In the genomic region with DNA sequence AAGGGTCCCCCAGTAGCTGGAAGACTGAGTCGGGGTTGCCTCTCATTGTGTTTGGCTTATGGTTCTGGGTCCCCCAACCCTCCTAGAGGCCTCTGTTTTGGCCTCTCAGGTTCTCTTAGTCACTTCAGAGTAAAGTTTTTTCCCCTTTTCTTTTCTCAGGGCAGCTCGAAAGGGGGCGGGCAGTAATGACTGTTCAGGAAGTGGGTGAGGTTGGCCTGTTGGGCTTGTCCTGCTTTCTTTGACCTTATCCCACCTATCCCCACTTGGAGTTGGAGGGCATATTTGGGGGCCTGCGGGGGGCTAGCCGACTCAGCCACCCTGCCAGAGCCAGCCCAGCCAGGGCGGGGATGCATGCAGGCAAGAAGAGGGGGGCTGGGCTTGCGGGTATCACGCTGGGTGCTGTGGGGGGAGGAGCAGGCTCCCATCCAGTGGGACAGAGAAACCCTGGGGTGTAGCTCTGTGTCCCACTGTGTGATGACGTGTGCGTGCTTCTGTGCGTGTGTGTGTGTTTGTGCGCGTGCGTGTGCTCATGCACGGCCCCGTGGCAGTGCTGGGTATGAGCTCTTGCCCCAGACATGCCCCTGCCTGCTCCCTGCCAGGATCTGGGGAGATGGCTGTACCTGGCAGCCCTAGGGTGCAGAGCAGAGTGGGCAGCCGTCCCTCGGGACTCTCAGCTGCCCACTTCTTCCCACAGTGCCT, we compare ENCODE assay signal across 1 cellular context.
TF ChIP-seq lines count a peak whose summit lies in the region.

No MANE protein-coding gene starts in this region.

TF ChIP-seq in endothelial cell of umbilical vein, 7 proteins besides CTCF, POLR2A, EP300 and RAD21:
- TF ChIP-seq POLR2AphosphoS5 (IDR thresholded peaks at IDR 0.05; ENCODE audit: insufficient read depth, low read depth, low read length) (peak; percentile 31), FOS (IDR thresholded peaks at IDR 0.05; ENCODE audit: borderline replicate concordance, insufficient read depth, low read length) (peak; percentile 29)
- TF ChIP-seq, protein P1, sequence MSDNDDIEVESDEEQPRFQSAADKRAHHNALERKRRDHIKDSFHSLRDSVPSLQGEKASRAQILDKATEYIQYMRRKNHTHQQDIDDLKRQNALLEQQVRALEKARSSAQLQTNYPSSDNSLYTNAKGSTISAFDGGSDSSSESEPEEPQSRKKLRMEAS (IDR thresholded peaks at IDR 0.05; ENCODE audit: insufficient read depth, insufficient read length), result no peak
TF ChIP-seq in endothelial cell of umbilical vein: peak in this region for 2.
